Comparison of ENCODE assay signal across 33 cellular contexts in genomic region chr9:123590499-123590898, GRCh38.
"Had no signal": no experiment of that assay in that cellular context is flagged by ENCODE, and none has a peak within 500 bp of the region (broad histone marks: within the 10 kb centered on the region; RNA-seq: fewer than 3 reads in every experiment).

No MANE protein-coding gene starts in this region.

- H3K27ac ChIP-seq: adrenal gland, body of pancreas, breast epithelium, coronary artery, SJCRH30, SK-N-MC had no signal

- H3K27ac Mint-ChIP-seq: activated B cell treated with CpG ODN at 0.5 μM for 24 hours; activated CD4-positive, alpha-beta memory T cell treated with anti-CD3 and anti-CD28 coated beads for 36 hours; activated naive CD4-positive, alpha-beta T cell treated with anti-CD3 and anti-CD28 coated beads for 36 hours; activated naive CD4-positive, alpha-beta T cell treated with anti-CD3 and anti-CD28 coated beads, Interleukin-2, amount 50 U/mL, for 72 hours; activated T-helper 1 cell treated with anti-CD3 and anti-CD28 coated beads, Interleukin-12 subunit alpha, Interleukin-12 subunit beta, Interleukin-2, Interleukin-4 antibody, amounts not matched to agents 30 ng/mL and 10 ng/mL and 1 ng/mL, durations not matched to agents 14 hours and 24 hours and 36 hours had no signal

- ATAC-seq: activated naive CD4-positive, alpha-beta T cell treated with anti-CD3 and anti-CD28 coated beads, Interleukin-2, amount 50 U/mL, for 72 hours; activated T-cell treated with anti-CD3 and anti-CD28 coated beads, Interleukin-2, amount 50 U/mL, for 4 hours; body of pancreas; PC-3 had no signal

- H3K4me1 ChIP-seq: adrenal gland, body of pancreas, breast epithelium, SJCRH30 had no signal

- H3K4me1 Mint-ChIP-seq: activated B cell treated with CpG ODN at 0.5 μM for 24 hours had no signal

- H3K36me3 ChIP-seq: adrenal gland, breast epithelium, MG63, SJCRH30 had no signal

- H3K27me3 Mint-ChIP-seq: activated B cell treated with CpG ODN at 0.5 μM for 24 hours; activated CD4-positive, alpha-beta memory T cell treated with anti-CD3 and anti-CD28 coated beads for 36 hours had no signal

- H3K4me3 ChIP-seq: adrenal gland, body of pancreas, breast epithelium, coronary artery, MG63, SJCRH30, SK-N-MC had no signal

- DNase-seq: activated B cell treated with CpG ODN at 0.5 μM for 24 hours; activated CD4-positive, alpha-beta memory T cell treated with anti-CD3 and anti-CD28 coated beads for 36 hours; activated CD4-positive, alpha-beta T cell treated with anti-CD3 and anti-CD28 coated beads for 4 hours; activated CD4-positive, alpha-beta T cell treated with anti-CD3 and anti-CD28 coated beads, Interleukin-2, amount 50 U/mL, for 1 hour; activated CD4-positive, CD25-positive, alpha-beta regulatory T cell treated with anti-CD3 and anti-CD28 coated beads, Interleukin-2, amount 50 U/mL, for 72 hours; activated CD8-positive, alpha-beta memory T cell treated with anti-CD3 and anti-CD28 coated beads, Interleukin-2, amount 50 U/mL, for 4 hours; activated gamma-delta T cell treated with Interleukin-2 at 50 U/mL for 16 hours; activated naive CD4-positive, alpha-beta T cell treated with anti-CD3 and anti-CD28 coated beads for 36 hours; activated T-cell treated with anti-CD3 and anti-CD28 coated beads for 4 hours; activated T-cell treated with anti-CD3 and anti-CD28 coated beads, Interleukin-2, amount 50 U/mL, for 4 hours; adrenal gland; body of pancreas; Kasumi-1; MG63; NCI-H1048; NCI-H1105 treated with DMSO at 0.1 percent for 48 hours; NCI-H1436; NCI-H1694; NCI-H1930; NCI-H2107; NCI-H2171; NCI-H446 treated with DMSO at 0.1 percent for 48 hours; NCI-H526; NCI-H82; NK-92 treated with Interleukin-12 subunit alpha and Interleukin-12 subunit beta, amount 100 ng/mL, for 24 hours; PC-3; SHP77; SJCRH30 had no signal

- H3K9me3 ChIP-seq: SJCRH30 had no signal

- H3K27me3 ChIP-seq: adrenal gland, body of pancreas, breast epithelium, MG63, SJCRH30 had no signal

- H3K4me3 Mint-ChIP-seq: activated B cell treated with CpG ODN at 0.5 μM for 24 hours; activated CD4-positive, alpha-beta memory T cell treated with anti-CD3 and anti-CD28 coated beads for 36 hours; activated naive CD4-positive, alpha-beta T cell treated with anti-CD3 and anti-CD28 coated beads for 36 hours; activated T-cell treated with anti-CD3 and anti-CD28 coated beads, Interleukin-2, amount 50 U/mL, for 4 hours; activated T-helper 1 cell treated with anti-CD3 and anti-CD28 coated beads, Interleukin-12 subunit alpha, Interleukin-12 subunit beta, Interleukin-2, Interleukin-4 antibody, amounts not matched to agents 30 ng/mL and 10 ng/mL and 1 ng/mL, durations not matched to agents 14 hours and 24 hours and 36 hours had no signal
